In genomic region chr7:150976529-150977381, GRCh38 we compare ENCODE assay signal across 1 cellular context.
TF ChIP-seq lines count a peak whose summit lies in the region.

No MANE protein-coding gene starts in this region.

TF ChIP-seq in K562, 482 proteins besides CTCF, POLR2A, EP300 and RAD21 (continues in another document):
- TF ChIP-seq GTF3C2 (IDR thresholded peaks at IDR 0.05; ENCODE audit: borderline replicate concordance, extremely low read depth, insufficient read length), result no peak
- TF ChIP-seq ZNF277 (CRISPR knock-in tag; IDR thresholded peaks at IDR 0.05; ENCODE audit: borderline replicate concordance), result no peak
- TF ChIP-seq CHD1 (IDR thresholded peaks at IDR 0.05; ENCODE audit: low read length), result no peak
- no peak for TF ChIP-seq CHAMP1 (IDR thresholded peaks at IDR 0.05)
- no peak for TF ChIP-seq CHCHD3 (CRISPR knock-in tag; IDR thresholded peaks at IDR 0.05)
- no peak for TF ChIP-seq DMBX1 (CRISPR knock-in tag; IDR thresholded peaks at IDR 0.05; ENCODE audit: borderline replicate concordance)
- peak; percentile 40 for TF ChIP-seq SAP30 (IDR thresholded peaks at IDR 0.05; ENCODE audit: borderline replicate concordance, insufficient read depth, low read depth, low read length, poor library complexity, severe bottlenecking)
- TF ChIP-seq ZKSCAN1 (IDR thresholded peaks at IDR 0.05; ENCODE audit: low read depth, low read length), result peak; percentile 12; the same call in 1 of the 2 replicates
- TF ChIP-seq USF2 (CRISPR knock-in tag; IDR thresholded peaks at IDR 0.05), result 0 out of 2 replicates have a peak, but pooled peaks have one; percentile 40
- peak; percentile 70 for TF ChIP-seq ESRRA (IDR thresholded peaks at IDR 0.05; ENCODE audit: borderline replicate concordance, low read depth)
- no peak for TF ChIP-seq TGIF2 (CRISPR knock-in tag; IDR thresholded peaks at IDR 0.05)
- TF ChIP-seq MYBL2 (IDR thresholded peaks at IDR 0.05; ENCODE audit: low read depth), result no peak
- no peak for TF ChIP-seq MYBL2 (CRISPR knock-in tag; IDR thresholded peaks at IDR 0.05; ENCODE audit: borderline replicate concordance)
- TF ChIP-seq NELFE (IDR thresholded peaks at IDR 0.05; ENCODE audit: insufficient read depth, insufficient read length), result no peak
- no peak for TF ChIP-seq MAFF (IDR thresholded peaks at IDR 0.05; ENCODE audit: low read length)
- TF ChIP-seq MXI1 (IDR thresholded peaks at IDR 0.05; ENCODE audit: low read depth, low read length), result 0 out of 2 replicates have a peak, but pooled peaks have one; percentile 22
- TF ChIP-seq DIDO1 (tag; IDR thresholded peaks at IDR 0.05; ENCODE audit: low read depth), result no peak
- no peak for TF ChIP-seq KAT8 (IDR thresholded peaks at IDR 0.05; ENCODE audit: low read depth)
- TF ChIP-seq SRF (CRISPR knock-in tag; IDR thresholded peaks at IDR 0.05), result no peak
- peak; percentile 41; the same call in 1 of the 2 replicates for TF ChIP-seq ZNF143 (CRISPR knock-in tag; IDR thresholded peaks at IDR 0.05)
- TF ChIP-seq RBM39 (optimal IDR thresholded peaks at IDR 0.05; ENCODE audit: low read depth, low read length), result peak; percentile 36
- TF ChIP-seq RCOR1 (IDR thresholded peaks at IDR 0.05; ENCODE audit: borderline replicate concordance in 1 of 2, low read depth in 2 of 2, low read length in 2 of 2), result peak in 1 of 2 experiments; percentile 31; a peak in 1 of 4 replicates
- no peak for TF ChIP-seq MNT (conservative IDR thresholded peaks at IDR 0.05)
- no peak for TF ChIP-seq ZNF311 (CRISPR knock-in tag; IDR thresholded peaks at IDR 0.05)
- no peak for TF ChIP-seq THAP12 (CRISPR knock-in tag; IDR thresholded peaks at IDR 0.05)
- TF ChIP-seq E2F1 (CRISPR knock-in tag; IDR thresholded peaks at IDR 0.05), result peak; percentile 26; the same call in 1 of the 2 replicates
- TF ChIP-seq ARID4B (CRISPR knock-in tag; IDR thresholded peaks at IDR 0.05), result peak; percentile 21; the same call in 1 of the 2 replicates
- TF ChIP-seq ASH1L (IDR thresholded peaks at IDR 0.05; ENCODE audit: borderline replicate concordance, low read depth, partially characterized antibody), result no peak
- no peak for TF ChIP-seq DACH1 (IDR thresholded peaks at IDR 0.05; ENCODE audit: partially characterized antibody)
- no peak for TF ChIP-seq E2F8 (IDR thresholded peaks at IDR 0.05; ENCODE audit: low read depth, partially characterized antibody)
- TF ChIP-seq CTBP1 (IDR thresholded peaks at IDR 0.05; ENCODE audit: borderline replicate concordance), result no peak; the same call in 1 of the 2 replicates
- no peak for TF ChIP-seq ZSCAN32 (CRISPR knock-in tag; IDR thresholded peaks at IDR 0.05)
